In genomic region chr1:37238376-37239224, GRCh38 we compare ENCODE assay signal across 18 cellular contexts.
DNase-seq lines count a peak whose midpoint lies in the region; ATAC-seq lines count a peak whose summit lies in the region.
"Had no signal": no experiment of that assay in that cellular context is flagged by ENCODE, and none has a peak within 500 bp of the region (broad histone marks: within the 10 kb centered on the region; RNA-seq: fewer than 3 reads in every experiment).

No MANE protein-coding gene starts in this region.

- in situ Hi-C loops in SK-MEL-5 (cut with HindIII; ENCODE audit: low pct_unique_long_range_greater_than_20kb, low sequenced_read_pairs) = no loop called here

- H3K23ac ChIP-seq in mesendoderm (ENCODE audit: low read length) = no peak overlapping the region

- H3K79me2 ChIP-seq in mesendoderm (ENCODE audit: control insufficient read depth, insufficient read depth, low read length) = no peaks in the 10 kb centered on the region

- H3K56ac ChIP-seq in mesendoderm (ENCODE audit: low read length) = peak overlapping the region; percentile 63

- H3K18ac ChIP-seq in mesendoderm (ENCODE audit: low read length) = no peak overlapping the region

- no peak overlapping the region for H3K4me3 ChIP-seq in mesendoderm (ENCODE audit: low read length)
- H3K4me3 ChIP-seq: GM12878, pancreas, skin epidermis, transverse colon had no signal

- H3K27me3 ChIP-seq in mesendoderm (ENCODE audit: insufficient read depth, low read length, poor library complexity) = no peaks in the 10 kb centered on the region
- H3K27me3 ChIP-seq: pancreas had no signal

- H3K4ac ChIP-seq in mesendoderm (ENCODE audit: low read depth, low read length) = no peak overlapping the region

- CTCF ChIA-PET in T-cell (lab: Charles Lee) = no interaction called here

- H3K36me3 Mint-ChIP-seq in T-cell = no peaks in the 10 kb centered on the region
- H3K36me3 Mint-ChIP-seq: activated naive CD8-positive, alpha-beta T cell; stimulated activated naive B cell treated with anti-CD40 and anti-IgM and Interleukin-4, amounts not matched to agents 10 μg/mL and 1 μg/mL and 100 μg/mL, for 72 hours had no signal

- POLR2A ChIA-PET in T-cell (lab: Charles Lee) = no interaction called here

- no peak overlapping the region for H4K8ac ChIP-seq in mesendoderm (ENCODE audit: low read depth, low read length)

- DNase-seq in NCI-H2107 treated with DMSO at 0.1 percent for 48 hours (lab: John Stamatoyannopoulos, UW; ENCODE audit: unreplicated experiment) = peak; percentile 77
- no peak for DNase-seq in NCI-H2107 (lab: John Stamatoyannopoulos, UW)
- DNase-seq in NCI-H1694 treated with DMSO at 0.1 percent for 48 hours (lab: John Stamatoyannopoulos, UW) = peak; percentile 38
- peak; percentile 2 for DNase-seq in SK-MEL-5 (ENCODE audit: low read depth, low spot score)
- DNase-seq in mesendoderm = peak; percentile 85
- no peak for DNase-seq in cerebellar cortex (ENCODE audit: low spot score)
- DNase-seq in T-cell = no peak
- DNase-seq: activated CD4-positive, alpha-beta T cell treated with anti-CD3 and anti-CD28 coated beads for 1 hour; H7; pancreas; stimulated activated naive B cell treated with anti-CD40 and anti-IgM and Interleukin-4, amounts not matched to agents 10 μg/mL and 1 μg/mL and 100 μg/mL, for 72 hours; transverse colon had no signal

- ATAC-seq in HG03280 (IDR thresholded peaks at IDR 0.05; ENCODE audit: unreplicated experiment) (no peak), T-cell (replicated peaks in 1 of 4) (no peak)
- ATAC-seq: left lobe of liver had no signal

- no peaks in the 10 kb centered on the region for H3K79me1 ChIP-seq in mesendoderm (ENCODE audit: low read length)

- H2AK5ac ChIP-seq in mesendoderm (ENCODE audit: low read length) = no peak overlapping the region

- no peaks in the 10 kb centered on the region for H3K36me3 ChIP-seq in mesendoderm (ENCODE audit: control insufficient read depth, insufficient read depth, low read length)
- H3K36me3 ChIP-seq: pancreas, transverse colon had no signal

- no CpG with 5 or more reads among the region's 11 CpGs for WGBS in mesendoderm (ENCODE audit: extremely low coverage, insufficient coverage, low lambda C conversion rate)

- H3K4me3 Mint-ChIP-seq in T-cell = no peak overlapping the region
- H3K4me3 Mint-ChIP-seq: activated naive CD8-positive, alpha-beta T cell; stimulated activated naive B cell treated with anti-CD40 and anti-IgM and Interleukin-4, amounts not matched to agents 10 μg/mL and 1 μg/mL and 100 μg/mL, for 72 hours had no signal

- no peak overlapping the region for H2BK15ac ChIP-seq in mesendoderm (replicated peaks; ENCODE audit: low read depth)

- H2BK5ac ChIP-seq in mesendoderm (ENCODE audit: low read length) = no peak overlapping the region

- peaks cover 8% of the 10 kb centered on the region for H3K4me1 ChIP-seq in mesendoderm (ENCODE audit: control insufficient read depth, low read depth, low read length)
- H3K4me1 ChIP-seq: pancreas, transverse colon had no signal

- no peak overlapping the region for H3K4me2 ChIP-seq in mesendoderm (ENCODE audit: low read length)

- H4K5ac ChIP-seq in mesendoderm (ENCODE audit: low read length) = no peak overlapping the region

- no peaks in the 10 kb centered on the region for H3K9me3 Mint-ChIP-seq in T-cell
- H3K9me3 Mint-ChIP-seq: stimulated activated naive B cell treated with anti-CD40 and anti-IgM and Interleukin-4, amounts not matched to agents 10 μg/mL and 1 μg/mL and 100 μg/mL, for 72 hours had no signal

- H3K27ac Mint-ChIP-seq in T-cell = no peak overlapping the region
- H3K27ac Mint-ChIP-seq: activated naive CD8-positive, alpha-beta T cell; stimulated activated naive B cell treated with anti-CD40 and anti-IgM and Interleukin-4, amounts not matched to agents 10 μg/mL and 1 μg/mL and 100 μg/mL, for 72 hours had no signal

- no peak overlapping the region for H3K27ac ChIP-seq in mesendoderm (ENCODE audit: low read depth, low read length)
- H3K27ac ChIP-seq: C4-2B, pancreas, skin epidermis, transverse colon had no signal

- H3K27me3 Mint-ChIP-seq in T-cell = peaks cover 29 to 43% of the 10 kb centered on the region in 2 donors

- no peak overlapping the region for H2BK120ac ChIP-seq in mesendoderm (ENCODE audit: low read depth, low read length)

- H3K9ac ChIP-seq in mesendoderm (ENCODE audit: low read length) = no peak overlapping the region

- H3K4me1 Mint-ChIP-seq in T-cell = no peaks in the 10 kb centered on the region

Comparison
In these comparisons a context has a peak if more than half of its experiments do, and no peak if none do; other contexts are left out.
1. DNase-seq: peak in NCI-H2107 treated with DMSO at 0.1 percent for 48 hours (single experiment), NCI-H1694 treated with DMSO at 0.1 percent for 48 hours (single experiment), SK-MEL-5 (single experiment) and mesendoderm (single experiment); none in NCI-H2107 (single experiment), cerebellar cortex (single experiment) and T-cell (0 of 34).